In genomic region chr15:96409231-96410138, GRCh38 we compare ENCODE assay signal across 10 cellular contexts.
DNase-seq lines count a peak whose midpoint lies in the region; ATAC-seq and TF ChIP-seq lines count a peak whose summit lies in the region.
"Had no signal": no experiment of that assay in that cellular context is flagged by ENCODE, and none has a peak within 500 bp of the region (broad histone marks: within the 10 kb centered on the region; RNA-seq: fewer than 3 reads in every experiment).

No MANE protein-coding gene starts in this region.

- H3K9ac ChIP-seq in HUES48 (ENCODE audit: low read depth, low read length) (no peak overlapping the region), Karpas-422 (ENCODE audit: low read length) (no peak overlapping the region)

- in situ Hi-C loops in brain microvascular endothelial cell (cut with HindIII; ENCODE audit: low pct_ligation_motif_present, low sequenced_read_pairs): no loop called here

- H3K4me1 ChIP-seq in HUES48 (ENCODE audit: control insufficient read depth, insufficient read depth, low read length): peaks cover 6% of the 10 kb centered on the region; the same call in 1 of the 2 replicates
- H3K4me1 ChIP-seq in spleen: peaks cover 0 to 15% (median 9%) of the 10 kb centered on the region in 6 donors
- no peaks in the 10 kb centered on the region for H3K4me1 ChIP-seq in Karpas-422 (ENCODE audit: low read length)

- ATAC-seq in HG02870 (IDR thresholded peaks at IDR 0.05; ENCODE audit: unreplicated experiment): no peak
- ATAC-seq: stimulated activated effector memory CD8-positive, alpha-beta T cell treated with anti-CD3 and anti-CD28 coated beads, Interleukin-12 subunit alpha, Interleukin-12 subunit beta, amount 100 ng/mL, for 72 hours had no signal

- DNase-seq in brain microvascular endothelial cell (peak; percentile 5), kidney glomerular epithelial cell (lab: John Stamatoyannopoulos, UW) (peak; percentile 19), spleen (no peak), Karpas-422 (no peak)
- DNase-seq in activated naive CD4-positive, alpha-beta T cell treated with anti-CD3 and anti-CD28 coated beads for 36 hours: no peak
- DNase-seq: activated naive CD4-positive, alpha-beta T cell; NCI-H446 treated with DMSO at 0.1 percent for 48 hours had no signal

- H3K4me3 Mint-ChIP-seq in activated naive CD4-positive, alpha-beta T cell treated with anti-CD3 and anti-CD28 coated beads for 36 hours: no peak overlapping the region
- H3K4me3 Mint-ChIP-seq: stimulated activated effector memory CD8-positive, alpha-beta T cell treated with anti-CD3 and anti-CD28 coated beads, Interleukin-12 subunit alpha, Interleukin-12 subunit beta, amount 100 ng/mL, for 72 hours had no signal

- H3K4me2 ChIP-seq in Karpas-422 (ENCODE audit: low read depth, low read length, poor library complexity, severe bottlenecking): no peak overlapping the region

- H3K27ac ChIP-seq in HUES48 (ENCODE audit: low read depth, low read length) (no peak overlapping the region), brain microvascular endothelial cell (no peak overlapping the region), spleen (no peak overlapping the region), Karpas-422 (ENCODE audit: low read length) (no peak overlapping the region)

- H3K4me1 Mint-ChIP-seq in activated naive CD4-positive, alpha-beta T cell treated with anti-CD3 and anti-CD28 coated beads for 36 hours (ENCODE audit: low read depth): peaks cover 14% of the 10 kb centered on the region
- H3K4me1 Mint-ChIP-seq: stimulated activated effector memory CD8-positive, alpha-beta T cell treated with anti-CD3 and anti-CD28 coated beads, Interleukin-12 subunit alpha, Interleukin-12 subunit beta, amount 100 ng/mL, for 72 hours had no signal

- H3K79me2 ChIP-seq in Karpas-422 (ENCODE audit: low read length): no peaks in the 10 kb centered on the region

- H3K27me3 ChIP-seq in HUES48 (ENCODE audit: control insufficient read depth, insufficient read depth, low read length) (peaks cover 100% of the 10 kb centered on the region), brain microvascular endothelial cell (replicated peaks) (peaks cover 34% of the 10 kb centered on the region), spleen (replicated peaks in 1 of 7) (peaks cover 0 to 87% (median 61%) of the 10 kb centered on the region in 7 donors), Karpas-422 (ENCODE audit: low read length) (no peaks in the 10 kb centered on the region)

- no peaks in the 10 kb centered on the region for H3K9me2 ChIP-seq in Karpas-422 (replicated peaks; ENCODE audit: insufficient read depth, low read length)

- H3K9me3 Mint-ChIP-seq in activated naive CD4-positive, alpha-beta T cell treated with anti-CD3 and anti-CD28 coated beads for 36 hours: no peaks in the 10 kb centered on the region
- H3K9me3 Mint-ChIP-seq: stimulated activated effector memory CD8-positive, alpha-beta T cell treated with anti-CD3 and anti-CD28 coated beads, Interleukin-12 subunit alpha, Interleukin-12 subunit beta, amount 100 ng/mL, for 72 hours had no signal

- no peak overlapping the region for H3K27ac Mint-ChIP-seq in activated naive CD4-positive, alpha-beta T cell treated with anti-CD3 and anti-CD28 coated beads for 36 hours
- H3K27ac Mint-ChIP-seq: stimulated activated effector memory CD8-positive, alpha-beta T cell treated with anti-CD3 and anti-CD28 coated beads, Interleukin-12 subunit alpha, Interleukin-12 subunit beta, amount 100 ng/mL, for 72 hours had no signal

- TF ChIP-seq POLR2A in spleen (IDR thresholded peaks at IDR 0.05): no peak

- intact Hi-C loops in spleen (cut with DNase I; ENCODE audit: low total_unique reads): no loop called here
- intact Hi-C loops in activated naive CD4-positive, alpha-beta T cell treated with anti-CD3 and anti-CD28 coated beads for 36 hours (cut with micrococcal nuclease): no loop called here

- TF ChIP-seq CTCF in brain microvascular endothelial cell (IDR thresholded peaks at IDR 0.05; ENCODE audit: low read depth, low read length, missing control alignments): no peak
- no peak for TF ChIP-seq CTCF in spleen (IDR thresholded peaks at IDR 0.05 in 8 of 11, conservative IDR thresholded peaks at IDR 0.05 in 3 of 11)

- WGBS in spleen, 5 donors: 3 to 17% (median 5%) methylated on average over 72 to 77 of the region's 77 CpGs

- H3K4me3 ChIP-seq in HUES48 (ENCODE audit: low read depth, low read length) (peak overlapping the region; percentile 20; the same call in 1 of the 2 replicates), brain microvascular endothelial cell (ENCODE audit: low read depth, low read length) (peak overlapping the region; percentile 27), spleen (peak overlapping the region in 7 of 8 donors; percentile 22 to 60 (median 28)), Karpas-422 (ENCODE audit: low read length) (no peak overlapping the region)

- CTCF ChIA-PET in activated naive CD4-positive, alpha-beta T cell treated with anti-CD3 and anti-CD28 coated beads for 36 hours (lab: Charles Lee): no interaction called here

- H2AFZ ChIP-seq in Karpas-422 (ENCODE audit: low read length): no peak overlapping the region

- H4K20me1 ChIP-seq in Karpas-422 (ENCODE audit: insufficient read depth, low read depth, low read length): no peaks in the 10 kb centered on the region

- no peaks in the 10 kb centered on the region for H3K36me3 Mint-ChIP-seq in activated naive CD4-positive, alpha-beta T cell treated with anti-CD3 and anti-CD28 coated beads for 36 hours (ENCODE audit: low read depth)
- H3K36me3 Mint-ChIP-seq: stimulated activated effector memory CD8-positive, alpha-beta T cell treated with anti-CD3 and anti-CD28 coated beads, Interleukin-12 subunit alpha, Interleukin-12 subunit beta, amount 100 ng/mL, for 72 hours had no signal

- H3K36me3 ChIP-seq in HUES48 (ENCODE audit: control insufficient read depth, insufficient read depth, low read length) (no peaks in the 10 kb centered on the region), brain microvascular endothelial cell (replicated peaks) (no peaks in the 10 kb centered on the region), spleen (no peaks in the 10 kb centered on the region), Karpas-422 (ENCODE audit: insufficient read depth, low read length) (no peaks in the 10 kb centered on the region)

- H3K9me3 ChIP-seq in HUES48 (ENCODE audit: control insufficient read depth, insufficient read depth, low read length) (no peaks in the 10 kb centered on the region), spleen (no peaks in the 10 kb centered on the region), Karpas-422 (ENCODE audit: low read length) (peaks cover 6% of the 10 kb centered on the region)

- peaks cover 60% of the 10 kb centered on the region for H3K27me3 Mint-ChIP-seq in activated naive CD4-positive, alpha-beta T cell treated with anti-CD3 and anti-CD28 coated beads for 36 hours (ENCODE audit: low read depth)

Comparison
In these comparisons a context has a peak if more than half of its experiments do, and no peak if none do; other contexts are left out.
1. DNase-seq: peak in brain microvascular endothelial cell (single experiment) and kidney glomerular epithelial cell (single experiment); none in spleen (single experiment), Karpas-422 (single experiment) and activated naive CD4-positive, alpha-beta T cell treated with anti-CD3 and anti-CD28 coated beads for 36 hours (single experiment).